Comparison of ENCODE assay signal across 12 cellular contexts in the genomic region with DNA sequence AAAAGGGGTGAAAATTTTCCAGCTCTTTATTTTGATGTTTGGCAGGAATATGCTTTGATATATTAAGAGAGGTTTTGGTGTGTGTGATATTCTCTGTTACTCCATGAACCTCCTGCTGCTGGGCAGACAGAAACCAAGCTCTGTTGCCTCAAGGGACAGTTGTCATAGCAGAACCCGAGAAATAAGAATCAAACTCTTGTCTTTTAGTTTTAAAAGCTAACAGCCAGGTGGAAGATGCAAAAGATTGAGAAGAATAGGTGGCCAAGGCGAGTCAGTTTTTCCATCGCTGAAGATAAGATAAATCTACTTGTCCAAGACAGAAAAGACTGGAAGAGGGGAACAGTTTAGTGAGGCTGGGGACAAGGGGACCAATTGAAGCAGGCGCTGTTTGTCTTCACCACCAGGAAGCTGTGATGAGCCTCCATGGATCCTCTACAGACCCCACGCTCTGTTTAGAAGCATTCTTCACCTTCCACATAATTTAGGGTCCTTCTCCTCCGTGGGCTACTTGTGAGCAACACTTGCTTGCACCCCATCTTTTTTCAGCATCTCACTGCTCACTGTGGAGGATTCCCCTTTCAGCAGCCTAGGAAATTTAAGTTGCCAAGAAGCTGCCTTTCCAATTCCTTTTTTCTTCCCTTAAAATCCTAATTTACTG.
DNase-seq lines count a peak whose midpoint lies in the region; ATAC-seq and TF ChIP-seq lines count a peak whose summit lies in the region.
"Had no signal": no experiment of that assay in that cellular context is flagged by ENCODE, and none has a peak within 500 bp of the region (broad histone marks: within the 10 kb centered on the region; RNA-seq: fewer than 3 reads in every experiment).

No MANE protein-coding gene starts in this region.

- TF ChIP-seq CTCF in GM06990 (IDR thresholded peaks at IDR 0.05; ENCODE audit: insufficient read depth, low read length, poor library complexity, severe bottlenecking), result no peak
- no peak for TF ChIP-seq CTCF in Loucy (conservative IDR thresholded peaks at IDR 0.05; ENCODE audit: low read length)

- H4K20me1 ChIP-seq in Loucy (ENCODE audit: insufficient read depth, low read length, poor library complexity, severe bottlenecking), result no peaks in the 10 kb centered on the region

- ATAC-seq in GM19438 (IDR thresholded peaks at IDR 0.05; ENCODE audit: low read depth, unreplicated experiment) (peak; percentile 45), HG02885 (IDR thresholded peaks at IDR 0.05; ENCODE audit: poor library complexity, unreplicated experiment) (peak; percentile 41)

- no peaks in the 10 kb centered on the region for H3K9me3 ChIP-seq in Loucy (ENCODE audit: insufficient read depth, low read depth, low read length)

- H3K79me2 ChIP-seq in Loucy (ENCODE audit: insufficient read depth, low read length), result no peaks in the 10 kb centered on the region

- H3K4me2 ChIP-seq in Loucy (ENCODE audit: low read depth, low read length, poor library complexity, severe bottlenecking), result peak overlapping the region; percentile 76

- H2AFZ ChIP-seq in Loucy (ENCODE audit: low read length), result no peak overlapping the region

- DNase-seq in GM06990 (ENCODE audit: extremely low read depth, insufficient read length) (no peak), NCI-H510A treated with DMSO at 0.1 percent for 48 hours (lab: John Stamatoyannopoulos, UW) (no peak), NCI-H187 (lab: John Stamatoyannopoulos, UW) (no peak), Ammon's horn (ENCODE audit: low spot score) (no peak)
- no peak for DNase-seq in stimulated activated CD4-positive, alpha-beta T cell treated with anti-CD3 and anti-CD28 coated beads, Interleukin-12 subunit alpha, Interleukin-12 subunit beta, amount 100 ng/mL, for 4 hours
- DNase-seq: NCI-H1417; stimulated activated naive CD8-positive, alpha-beta T cell treated with anti-CD3 and anti-CD28 coated beads, Interleukin-15, Interleukin-2, amounts not matched to agents 100 U/mL and 50 U/mL, for 24 hours had no signal

- no peaks in the 10 kb centered on the region for H3K36me3 ChIP-seq in GM06990 (ENCODE audit: control insufficient read depth, insufficient read depth, low read length)
- no peaks in the 10 kb centered on the region for H3K36me3 ChIP-seq in Loucy (ENCODE audit: insufficient read depth, low read length)

- H3K9ac ChIP-seq in Loucy (ENCODE audit: low read depth, low read length, poor library complexity, severe bottlenecking), result peak overlapping the region; percentile 55

- no peaks in the 10 kb centered on the region for H3K27me3 ChIP-seq in GM06990 (replicated peaks; ENCODE audit: control insufficient read depth, insufficient read depth, low read length)
- no peaks in the 10 kb centered on the region for H3K27me3 ChIP-seq in Loucy (ENCODE audit: insufficient read depth, low read length, poor library complexity, severe bottlenecking)

- peaks cover 59% of the 10 kb centered on the region for H3K4me1 ChIP-seq in Loucy (ENCODE audit: insufficient read depth, low read length, poor library complexity, severe bottlenecking)

- H3K4me3 ChIP-seq in GM06990 (replicated peaks; ENCODE audit: low read depth, low read length), result peak overlapping the region; percentile 8; the same call in 1 of the 2 replicates
- peak overlapping the region; percentile 53 for H3K4me3 ChIP-seq in Loucy (ENCODE audit: low read length, poor library complexity, severe bottlenecking)
- H3K4me3 ChIP-seq: coronary artery, skin epidermis had no signal

- peaks cover 21% of the 10 kb centered on the region for H3F3A ChIP-seq in Loucy (ENCODE audit: low read depth)

- H3K9me2 ChIP-seq in Loucy (replicated peaks; ENCODE audit: low read depth, low read length), result no peaks in the 10 kb centered on the region
